17 cellular contexts compared by ENCODE assay signal in the genomic region with DNA sequence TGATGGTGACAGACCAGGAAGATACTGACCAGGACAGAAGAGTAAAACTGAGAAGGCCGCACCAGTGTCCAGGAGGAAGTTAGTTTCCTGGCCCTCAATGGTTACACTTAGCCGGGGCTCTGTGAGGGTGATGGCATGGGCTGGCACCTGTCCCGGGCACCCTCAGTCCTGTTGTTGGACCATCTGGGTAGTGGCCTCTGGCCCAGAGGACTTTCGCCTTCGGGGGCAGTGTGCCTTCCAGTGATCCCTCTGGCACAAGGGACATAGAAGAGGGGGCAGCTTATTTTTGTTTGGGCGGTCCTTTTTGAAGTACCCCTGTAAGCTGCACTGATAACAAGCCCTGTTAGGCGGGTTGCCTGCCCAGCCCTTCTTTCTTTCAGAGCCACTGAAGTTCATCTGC.
"Had no signal": no experiment of that assay in that cellular context is flagged by ENCODE, and none has a peak within 500 bp of the region (broad histone marks: within the 10 kb centered on the region; RNA-seq: fewer than 3 reads in every experiment).

No MANE protein-coding gene starts in this region.

- H3K27ac ChIP-seq: cardiac muscle cell, colonic mucosa, heart left ventricle, left lung, sigmoid colon, stomach, thoracic aorta, VCaP had no signal

- H3K9me3 ChIP-seq: colonic mucosa, left lung, sigmoid colon, stomach, thoracic aorta had no signal

- H3K27me3 ChIP-seq: cardiac muscle cell, colonic mucosa, heart left ventricle, left lung, sigmoid colon, stomach had no signal

- DNase-seq: activated CD4-positive, alpha-beta T cell treated with anti-CD3 and anti-CD28 coated beads, Interleukin-2, amount 50 U/mL, for 1 hour; activated gamma-delta T cell treated with Interleukin-2 at 50 U/mL for 16 hours; activated T-cell treated with anti-CD3 and anti-CD28 coated beads, Interleukin-2, amount 50 U/mL, for 24 hours; colonic mucosa; heart left ventricle; islet precursor cell; sigmoid colon; stimulated activated CD4-positive, alpha-beta T cell treated with anti-CD3 and anti-CD28 coated beads, Interleukin-12 subunit alpha, Interleukin-12 subunit beta, amount 100 ng/mL, for 4 hours; stomach; T-helper 9 cell had no signal

- H3K27me3 Mint-ChIP-seq: activated T-cell treated with anti-CD3 and anti-CD28 coated beads, Interleukin-2, amount 50 U/mL, for 24 hours had no signal

- H3K27ac Mint-ChIP-seq: activated T-cell treated with anti-CD3 and anti-CD28 coated beads, Interleukin-2, amount 50 U/mL, for 24 hours had no signal

- H3K4me3 ChIP-seq: cardiac muscle cell, colonic mucosa, heart left ventricle, left lung, sigmoid colon, stomach, thoracic aorta had no signal

- H3K36me3 ChIP-seq: cardiac muscle cell, colonic mucosa, heart left ventricle, left lung, sigmoid colon, stomach, thoracic aorta had no signal

- FAIRE-seq: endothelial cell of umbilical vein, frontal cortex had no signal

- H3K4me3 Mint-ChIP-seq: activated T-cell treated with anti-CD3 and anti-CD28 coated beads, Interleukin-2, amount 50 U/mL, for 24 hours; neural crest cell had no signal

- H3K4me1 ChIP-seq: colonic mucosa, sigmoid colon, stomach had no signal

- H3K4me1 Mint-ChIP-seq: neural crest cell had no signal

- ATAC-seq: heart left ventricle, left lung had no signal
